2 cellular contexts compared by ENCODE assay signal in the genomic region with DNA sequence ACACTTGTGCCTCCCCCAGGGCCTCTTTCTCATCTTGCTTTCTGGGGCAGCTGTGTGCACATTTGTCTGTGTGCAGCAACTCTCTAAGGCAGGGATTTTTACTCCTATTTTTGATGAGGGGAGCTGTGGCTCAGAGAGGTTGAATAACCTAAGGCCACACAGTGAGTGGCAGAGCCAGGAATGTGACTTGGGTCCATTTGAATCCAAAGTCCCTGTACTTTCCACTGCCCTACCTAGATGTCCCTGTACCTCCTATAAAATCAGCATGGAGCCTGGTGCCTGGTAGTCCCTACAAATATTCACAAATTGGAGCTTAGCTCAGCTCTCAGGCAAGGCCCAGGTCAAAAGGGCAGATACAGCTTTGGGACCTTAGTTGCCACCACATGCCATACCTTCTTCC.
TF ChIP-seq lines count a peak whose summit lies in the region.

No MANE protein-coding gene starts in this region.

TF ChIP-seq in IMR-90, 13 proteins besides CTCF, POLR2A, EP300 and RAD21:
- TF ChIP-seq FOS (IDR thresholded peaks at IDR 0.05; ENCODE audit: low read depth, low read length) (no peak), CEBPB (IDR thresholded peaks at IDR 0.05; ENCODE audit: low read depth, low read length) (no peak), BHLHE40 (IDR thresholded peaks at IDR 0.05; ENCODE audit: low read depth, low read length) (no peak), MAFK (IDR thresholded peaks at IDR 0.05; ENCODE audit: low read depth, low read length) (no peak), RCOR1 (IDR thresholded peaks at IDR 0.05; ENCODE audit: insufficient replicate concordance, low read length) (no peak), SMC3 (IDR thresholded peaks at IDR 0.05; ENCODE audit: low read depth, low read length) (no peak)
- TF ChIP-seq, protein P1, sequence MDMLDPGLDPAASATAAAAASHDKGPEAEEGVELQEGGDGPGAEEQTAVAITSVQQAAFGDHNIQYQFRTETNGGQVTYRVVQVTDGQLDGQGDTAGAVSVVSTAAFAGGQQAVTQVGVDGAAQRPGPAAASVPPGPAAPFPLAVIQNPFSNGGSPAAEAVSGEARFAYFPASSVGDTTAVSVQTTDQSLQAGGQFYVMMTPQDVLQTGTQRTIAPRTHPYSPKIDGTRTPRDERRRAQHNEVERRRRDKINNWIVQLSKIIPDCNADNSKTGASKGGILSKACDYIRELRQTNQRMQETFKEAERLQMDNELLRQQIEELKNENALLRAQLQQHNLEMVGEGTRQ (IDR thresholded peaks at IDR 0.05; ENCODE audit: low read depth, low read length), result no peak
TF ChIP-seq in IMR-90: peak in this region for 0.

TF ChIP-seq in H1, 55 proteins besides CTCF, POLR2A, EP300 and RAD21:
- TF ChIP-seq TAF7 (optimal IDR thresholded peaks at IDR 0.05; ENCODE audit: borderline replicate concordance, low read depth, low read length) (no peak), SIN3A (conservative IDR thresholded peaks at IDR 0.05 in 1 of 2, IDR thresholded peaks at IDR 0.05 in 1 of 2; ENCODE audit: low read depth in 1 of 2, low read length in 2 of 2) (no peak), BCL11A (IDR thresholded peaks at IDR 0.05; ENCODE audit: low read depth in 2 of 2, low read length in 2 of 2) (no peak), RBBP5 (IDR thresholded peaks at IDR 0.05; ENCODE audit: borderline replicate concordance, low read depth, low read length) (no peak), TEAD4 (IDR thresholded peaks at IDR 0.05; ENCODE audit: low read depth, low read length) (no peak), SIRT6 (IDR thresholded peaks at IDR 0.05; ENCODE audit: low read length) (no peak)
